1 cellular context compared by ENCODE assay signal in the genomic region with DNA sequence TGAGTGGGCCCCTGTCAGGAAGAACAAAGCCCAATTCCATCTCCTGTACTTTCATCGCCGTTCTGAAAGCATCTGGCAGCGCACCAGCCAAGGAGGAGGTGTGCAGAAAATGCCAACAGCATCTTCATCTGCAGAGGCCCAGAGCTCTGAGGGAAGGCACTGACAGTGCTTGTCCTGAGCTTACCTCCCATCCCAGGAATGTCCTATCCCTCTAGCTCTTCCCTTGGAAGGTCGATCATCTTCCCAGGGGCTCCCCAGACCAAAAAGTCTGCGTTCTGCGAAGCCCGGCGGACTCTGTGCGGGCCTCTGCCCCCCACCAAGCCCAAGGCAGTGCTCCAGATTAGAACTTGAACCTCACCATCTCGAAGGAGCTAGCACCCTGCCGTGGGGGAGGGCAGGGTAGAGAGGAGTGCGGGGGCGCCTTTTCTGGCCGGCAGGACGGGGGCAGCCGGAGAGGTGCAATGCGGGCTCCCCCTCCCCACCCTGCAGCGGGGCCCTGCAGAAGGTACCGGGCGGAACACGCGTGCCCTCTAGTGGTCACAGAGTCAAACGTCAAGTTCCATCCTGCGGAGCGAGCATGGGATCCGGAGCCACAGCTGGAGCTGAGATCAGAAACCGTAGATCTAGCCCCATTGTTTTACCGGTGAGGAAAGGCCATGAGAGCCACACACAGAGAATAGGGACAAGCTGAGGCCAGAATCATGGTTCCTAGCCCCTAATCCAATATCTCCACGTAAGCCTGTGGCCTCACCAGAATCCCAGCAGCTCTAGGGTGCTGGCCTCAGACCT.
TF ChIP-seq lines count a peak whose summit lies in the region.

No MANE protein-coding gene starts in this region.

TF ChIP-seq in HepG2, 621 proteins besides CTCF, POLR2A, EP300 and RAD21 (continued from another document):
- TF ChIP-seq, protein P1, sequence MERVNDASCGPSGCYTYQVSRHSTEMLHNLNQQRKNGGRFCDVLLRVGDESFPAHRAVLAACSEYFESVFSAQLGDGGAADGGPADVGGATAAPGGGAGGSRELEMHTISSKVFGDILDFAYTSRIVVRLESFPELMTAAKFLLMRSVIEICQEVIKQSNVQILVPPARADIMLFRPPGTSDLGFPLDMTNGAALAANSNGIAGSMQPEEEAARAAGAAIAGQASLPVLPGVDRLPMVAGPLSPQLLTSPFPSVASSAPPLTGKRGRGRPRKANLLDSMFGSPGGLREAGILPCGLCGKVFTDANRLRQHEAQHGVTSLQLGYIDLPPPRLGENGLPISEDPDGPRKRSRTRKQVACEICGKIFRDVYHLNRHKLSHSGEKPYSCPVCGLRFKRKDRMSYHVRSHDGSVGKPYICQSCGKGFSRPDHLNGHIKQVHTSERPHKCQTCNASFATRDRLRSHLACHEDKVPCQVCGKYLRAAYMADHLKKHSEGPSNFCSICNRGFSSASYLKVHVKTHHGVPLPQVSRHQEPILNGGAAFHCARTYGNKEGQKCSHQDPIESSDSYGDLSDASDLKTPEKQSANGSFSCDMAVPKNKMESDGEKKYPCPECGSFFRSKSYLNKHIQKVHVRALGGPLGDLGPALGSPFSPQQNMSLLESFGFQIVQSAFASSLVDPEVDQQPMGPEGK (CRISPR knock-in tag; IDR thresholded peaks at IDR 0.05) = peak; percentile 77
- TF ChIP-seq ZNF263 (CRISPR knock-in tag; IDR thresholded peaks at IDR 0.05) (no peak), SOX5 (CRISPR knock-in tag; IDR thresholded peaks at IDR 0.05; ENCODE audit: borderline replicate concordance) (0 out of 2 replicates have a peak, but pooled peaks have one; percentile 25), HOXA3 (CRISPR knock-in tag; IDR thresholded peaks at IDR 0.05) (0 out of 2 replicates have a peak, but pooled peaks have one; percentile 5), NRL (CRISPR knock-in tag; IDR thresholded peaks at IDR 0.05; ENCODE audit: borderline replicate concordance) (no peak), RFXAP (CRISPR knock-in tag; IDR thresholded peaks at IDR 0.05; ENCODE audit: borderline replicate concordance) (0 out of 2 replicates have a peak, but pooled peaks have one; percentile 22), ZNF432 (CRISPR knock-in tag; IDR thresholded peaks at IDR 0.05; ENCODE audit: borderline replicate concordance) (no peak), ZNF772 (CRISPR knock-in tag; IDR thresholded peaks at IDR 0.05) (no peak), SOX6 (IDR thresholded peaks at IDR 0.05) (no peak), SOX6 (CRISPR knock-in tag; IDR thresholded peaks at IDR 0.05) (no peak), ZNF777 (CRISPR knock-in tag; IDR thresholded peaks at IDR 0.05) (0 out of 2 replicates have a peak, but pooled peaks have one; percentile 25), KLF16 (CRISPR knock-in tag; IDR thresholded peaks at IDR 0.05) (peak in 1 of 2 experiments; percentile 27; a peak in 1 of 4 replicates)
